24 cellular contexts compared by ENCODE assay signal in genomic region chr10:15526754-15527153, GRCh38.
"Had no signal": no experiment of that assay in that cellular context is flagged by ENCODE, and none has a peak within 500 bp of the region (broad histone marks: within the 10 kb centered on the region; RNA-seq: fewer than 3 reads in every experiment).

No MANE protein-coding gene starts in this region.

- H3K27me3 ChIP-seq: hepatocyte, neural progenitor cell, neutrophil, right atrium auricular region, right lobe of liver, stomach, testis, thyroid gland, vagina had no signal

- H3K4me3 ChIP-seq: hepatocyte, left ventricle myocardium inferior, lung, neural progenitor cell, right atrium auricular region, right lobe of liver, skin epidermis, stomach, testis, thyroid gland, vagina had no signal

- H3K4me1 ChIP-seq: left ventricle myocardium inferior, neural progenitor cell, right atrium auricular region, right lobe of liver, stomach, testis, thyroid gland, vagina had no signal

- H3K9ac ChIP-seq: neural progenitor cell had no signal

- H3K9me3 ChIP-seq: left ventricle myocardium inferior, neutrophil, right atrium auricular region, right lobe of liver, stomach, testis, thyroid gland, vagina had no signal

- DNase-seq: islet precursor cell; left ventricle myocardium inferior; mesendoderm; naive B cell; natural killer cell; nephron progenitor cell; occipital lobe; right lobe of liver; stimulated activated CD4-positive, alpha-beta T cell treated with anti-CD3 and anti-CD28 coated beads, Interleukin-12 subunit alpha, Interleukin-12 subunit beta, amount 100 ng/mL, for 4 hours; stimulated activated CD4-positive, alpha-beta T cell treated with anti-CD3 and anti-CD28 coated beads, Interleukin-15, amount 100 ng/mL, for 24 hours; stimulated activated CD4-positive, alpha-beta T cell treated with anti-CD3 and anti-CD28 coated beads, Interleukin-2, amount 100 ng/mL, for 24 hours; stimulated activated CD4-positive, alpha-beta T cell treated with anti-CD3 and anti-CD28 coated beads, Interleukin-4, amount 100 ng/mL, for 1 hour; stimulated activated naive B cell treated with anti-CD40 and anti-IgM and Interleukin-4, amounts not matched to agents 10 μg/mL and 1 μg/mL and 100 μg/mL, for 72 hours; stimulated activated naive CD8-positive, alpha-beta T cell treated with anti-CD3 and anti-CD28 coated beads, Interleukin-15, Interleukin-2, amounts not matched to agents 100 U/mL and 50 U/mL, for 24 hours; stomach; testis; thyroid gland had no signal

- H3K27ac ChIP-seq: hepatocyte, left ventricle myocardium inferior, neural progenitor cell, neutrophil, right atrium auricular region, right lobe of liver, skin epidermis, stomach, testis, thyroid gland, vagina had no signal

- H3K36me3 ChIP-seq: left ventricle myocardium inferior, neural progenitor cell, neutrophil, right atrium auricular region, right lobe of liver, stomach, thyroid gland, vagina had no signal
